17 cellular contexts compared by ENCODE assay signal in the genomic region with DNA sequence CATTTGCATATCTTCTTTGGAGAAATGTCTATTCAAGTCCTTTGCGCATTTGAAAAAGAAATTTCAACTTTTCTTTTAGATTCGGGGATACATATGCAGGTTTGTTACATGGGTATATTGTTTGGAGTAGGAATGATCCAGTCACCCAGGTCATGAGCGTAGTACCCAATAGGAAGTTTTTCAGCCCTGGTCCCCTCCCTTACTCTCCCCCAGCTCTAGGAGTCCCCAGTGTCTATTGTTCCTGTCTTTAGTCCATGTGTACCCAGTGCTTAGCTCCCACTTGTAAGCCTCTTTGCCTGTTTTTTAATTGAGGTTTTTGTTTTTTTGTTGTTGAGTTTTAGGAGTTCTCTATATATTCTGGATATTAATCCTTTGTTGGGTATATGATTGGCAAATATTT.
DNase-seq lines count a peak whose midpoint lies in the region; ATAC-seq, FAIRE-seq and TF ChIP-seq lines count a peak whose summit lies in the region.
"Had no signal": no experiment of that assay in that cellular context is flagged by ENCODE, and none has a peak within 500 bp of the region (broad histone marks: within the 10 kb centered on the region; RNA-seq: fewer than 3 reads in every experiment).

No MANE protein-coding gene starts in this region.

- TF ChIP-seq CTCF in HFFc6 (IDR thresholded peaks at IDR 0.05) (no peak), body of pancreas (IDR thresholded peaks at IDR 0.05) (no peak)

- H3K27ac ChIP-seq in body of pancreas, result no peak overlapping the region
- H3K27ac ChIP-seq: C4-2B had no signal

- no peaks in the 10 kb centered on the region for H3K27me3 Mint-ChIP-seq in HFFc6 (ENCODE audit: insufficient read depth)
- no peaks in the 10 kb centered on the region for H3K27me3 Mint-ChIP-seq in effector memory CD8-positive, alpha-beta T cell
- H3K27me3 Mint-ChIP-seq in natural killer cell treated with Interleukin-12 subunit alpha and Interleukin-12 subunit beta and Interleukin-15 and Interleukin-18, amount 100 ng/mL, for 72 hours, result no peaks in the 10 kb centered on the region
- H3K27me3 Mint-ChIP-seq: CD4-positive, alpha-beta memory T cell had no signal

- peaks cover 49% of the 10 kb centered on the region for H3K36me3 Mint-ChIP-seq in HFFc6 (ENCODE audit: low read depth)
- peaks cover 36% of the 10 kb centered on the region for H3K36me3 Mint-ChIP-seq in effector memory CD8-positive, alpha-beta T cell (ENCODE audit: insufficient read depth)
- peaks cover 55% of the 10 kb centered on the region for H3K36me3 Mint-ChIP-seq in natural killer cell treated with Interleukin-12 subunit alpha and Interleukin-12 subunit beta and Interleukin-15 and Interleukin-18, amount 100 ng/mL, for 72 hours

- peaks cover 0 to 6% of the 10 kb centered on the region in 2 donors for H3K36me3 ChIP-seq in body of pancreas (replicated peaks in 1 of 2; ENCODE audit: insufficient read depth in 1 of 2, low read depth in 2 of 2)

- no peak for DNase-seq in GM19239 (ENCODE audit: insufficient read length, low spot score)
- no peak for DNase-seq in HFFc6
- DNase-seq in effector memory CD8-positive, alpha-beta T cell, result no peak
- DNase-seq in natural killer cell treated with Interleukin-12 subunit alpha and Interleukin-12 subunit beta and Interleukin-15 and Interleukin-18, amount 100 ng/mL, for 72 hours (ENCODE audit: low spot score), result no peak
- DNase-seq in body of pancreas, result no peak
- no peak for DNase-seq in NCI-H2081 treated with DMSO at 0.1 percent for 48 hours (lab: John Stamatoyannopoulos, UW)
- DNase-seq in NCI-H2196 treated with DMSO at 0.1 percent for 48 hours (lab: John Stamatoyannopoulos, UW; ENCODE audit: unreplicated experiment), result no peak
- DNase-seq: BE2C; CD4-positive, alpha-beta memory T cell; DMS79; GOT3; H9 had no signal

- 58 to 100% methylated on average over 3 of the region's 3 CpGs for whole genome bisulfite sequencing in body of pancreas, 2 donors

- H3K4me3 Mint-ChIP-seq in HFFc6, result no peak overlapping the region
- H3K4me3 Mint-ChIP-seq in effector memory CD8-positive, alpha-beta T cell, result peak overlapping the region in 1 of 2 donors; percentile 18
- no peak overlapping the region for H3K4me3 Mint-ChIP-seq in natural killer cell treated with Interleukin-12 subunit alpha and Interleukin-12 subunit beta and Interleukin-15 and Interleukin-18, amount 100 ng/mL, for 72 hours
- H3K4me3 Mint-ChIP-seq: CD4-positive, alpha-beta memory T cell; H9 had no signal

- H3K27me3 ChIP-seq in body of pancreas, result no peaks in the 10 kb centered on the region
- H3K27me3 ChIP-seq: BE2C had no signal

- no peak for TF ChIP-seq POLR2A in body of pancreas (IDR thresholded peaks at IDR 0.05)

- FAIRE-seq in GM19239 (lab: Jason Lieb, UNC), result peak; percentile 40
- FAIRE-seq: GM12878, GM18507, HepG2, HTR-8/SVneo had no signal

- ATAC-seq in effector memory CD8-positive, alpha-beta T cell (replicated peaks), result no peak
- no peak for ATAC-seq in natural killer cell treated with Interleukin-12 subunit alpha and Interleukin-12 subunit beta and Interleukin-15 and Interleukin-18, amount 100 ng/mL, for 72 hours
- no peak for ATAC-seq in body of pancreas
- ATAC-seq: GM12878, HepG2 had no signal

- H3K27ac Mint-ChIP-seq in HFFc6, result peak overlapping the region; percentile 29; the same call in 1 of the 2 replicates
- H3K27ac Mint-ChIP-seq in effector memory CD8-positive, alpha-beta T cell, result peak overlapping the region; percentile 5 to 38
- H3K27ac Mint-ChIP-seq in natural killer cell treated with Interleukin-12 subunit alpha and Interleukin-12 subunit beta and Interleukin-15 and Interleukin-18, amount 100 ng/mL, for 72 hours, result peak overlapping the region; percentile 17 to 19
- H3K27ac Mint-ChIP-seq: H9 had no signal

- intact Hi-C loops in body of pancreas (cut with DNase I), result no loop called here

- H3K4me3 ChIP-seq in body of pancreas, result no peak overlapping the region
- H3K4me3 ChIP-seq: GM12878 had no signal

- no peaks in the 10 kb centered on the region for H3K4me1 ChIP-seq in body of pancreas
- H3K4me1 ChIP-seq: BE2C had no signal

- peaks cover 22% of the 10 kb centered on the region for H3K4me1 Mint-ChIP-seq in HFFc6 (ENCODE audit: low read depth)
- peaks cover 27 to 32% of the 10 kb centered on the region in 2 donors for H3K4me1 Mint-ChIP-seq in effector memory CD8-positive, alpha-beta T cell (ENCODE audit: low read depth in 2 of 2)
- H3K4me1 Mint-ChIP-seq in natural killer cell treated with Interleukin-12 subunit alpha and Interleukin-12 subunit beta and Interleukin-15 and Interleukin-18, amount 100 ng/mL, for 72 hours (ENCODE audit: low read depth in 2 of 2), result peaks cover 33% of the 10 kb centered on the region in 2 donors

- H3K9me3 ChIP-seq in body of pancreas, result no peaks in the 10 kb centered on the region
- H3K9me3 ChIP-seq: BE2C had no signal

- peaks cover 17% of the 10 kb centered on the region for H3K9me3 Mint-ChIP-seq in HFFc6
- H3K9me3 Mint-ChIP-seq in effector memory CD8-positive, alpha-beta T cell, result no peaks in the 10 kb centered on the region
- H3K9me3 Mint-ChIP-seq in natural killer cell treated with Interleukin-12 subunit alpha and Interleukin-12 subunit beta and Interleukin-15 and Interleukin-18, amount 100 ng/mL, for 72 hours, result no peaks in the 10 kb centered on the region
